In genomic region chr22:26461188-26461810, GRCh38 we compare ENCODE assay signal across 8 cellular contexts. TPM values are rescaled to one million over a fixed set of nuclear protein-coding genes. Genes with fewer than 3 reads are reported as not detected.
DNase-seq lines count a peak whose midpoint lies in the region; ATAC-seq and TF ChIP-seq lines count a peak whose summit lies in the region.

No MANE protein-coding gene starts in this region.

- in situ Hi-C loops in HAP-1 (cut with MboI; ENCODE audit: low sequenced_read_pairs) (loop anchor here (5.0 kb wide), 1 partner anchor 94 kb away; no protein-coding TSS in a partner anchor), astrocyte of the spinal cord (cut with HindIII; ENCODE audit: low sequenced_read_pairs) (no loop called here)

- DNase-seq in CD1c-positive myeloid dendritic cell (ENCODE audit: extremely low spot score) = peak; percentile 49
- peak; percentile 78 to 93 for DNase-seq in HAP-1 (ENCODE audit: low spot score in 2 of 2)
- peak; percentile 46 for DNase-seq in RPMI7951 (ENCODE audit: low read depth)
- no peak for DNase-seq in astrocyte of the spinal cord (ENCODE audit: low read depth, low spot score)
- DNase-seq in iris pigment epithelial cell (ENCODE audit: low read depth) = peak; percentile 25
- peak; percentile 55 for DNase-seq in stimulated activated CD4-positive, alpha-beta T cell treated with anti-CD3 and anti-CD28 coated beads, Interleukin-4, amount 100 ng/mL, for 24 hours
- DNase-seq in SW480 (ENCODE audit: low spot score) = no peak

- H3K4me3 ChIP-seq in HAP-1 (no peak overlapping the region), astrocyte of the spinal cord (ENCODE audit: low read depth, low read length) (no peak overlapping the region)

- peaks cover 5% of the 10 kb centered on the region for H3K4me1 ChIP-seq in HAP-1

- H3K9me3 ChIP-seq in HAP-1 = no peaks in the 10 kb centered on the region

- peaks cover 67% of the 10 kb centered on the region for H3K36me3 ChIP-seq in HAP-1 (replicated peaks)

- no peak for ATAC-seq in HG02642 (IDR thresholded peaks at IDR 0.05; ENCODE audit: poor library complexity, unreplicated experiment)

- H3K27me3 ChIP-seq in HAP-1 (ENCODE audit: low read depth) = no peaks in the 10 kb centered on the region

- TF ChIP-seq CTCF in astrocyte of the spinal cord (IDR thresholded peaks at IDR 0.05; ENCODE audit: low read depth, low read length) = peak; percentile 88

RNA-seq across cellular contexts. Expression of gene HPS4, which starts 22.3 kb away (rescaled TPM):
- 18.5 and 19.3 TPM in 2 replicates for total RNA-seq in RPMI7951 (2014; rRNA removed; shearing (Covaris generic))

RNA-seq across cellular contexts. Expression of gene SRRD, which starts 22.4 kb away (rescaled TPM):
- total RNA-seq in RPMI7951 (2014; rRNA removed; shearing (Covaris generic)) = 15.0 and 23.0 TPM in 2 replicates

RNA-seq across cellular contexts. Expression of gene ASPHD2, which starts 32.2 kb away (rescaled TPM):
- 1.4 and 2.2 TPM in 2 replicates for total RNA-seq in RPMI7951 (2014; rRNA removed; shearing (Covaris generic))

RNA-seq across cellular contexts. Expression of gene TFIP11, which starts 51.0 kb away (rescaled TPM):
- total RNA-seq in RPMI7951 (2014; rRNA removed; shearing (Covaris generic)) = 21.6 and 28.3 TPM in 2 replicates

Comparison
In these comparisons a context has a peak if more than half of its experiments do, and no peak if none do; other contexts are left out.
1. DNase-seq: peak in CD1c-positive myeloid dendritic cell (single experiment), HAP-1 (2 of 2), RPMI7951 (single experiment), iris pigment epithelial cell (single experiment) and stimulated activated CD4-positive, alpha-beta T cell treated with anti-CD3 and anti-CD28 coated beads, Interleukin-4, amount 100 ng/mL, for 24 hours (single experiment); none in astrocyte of the spinal cord (single experiment) and SW480 (single experiment).